15 cellular contexts compared by ENCODE assay signal in the genomic region with DNA sequence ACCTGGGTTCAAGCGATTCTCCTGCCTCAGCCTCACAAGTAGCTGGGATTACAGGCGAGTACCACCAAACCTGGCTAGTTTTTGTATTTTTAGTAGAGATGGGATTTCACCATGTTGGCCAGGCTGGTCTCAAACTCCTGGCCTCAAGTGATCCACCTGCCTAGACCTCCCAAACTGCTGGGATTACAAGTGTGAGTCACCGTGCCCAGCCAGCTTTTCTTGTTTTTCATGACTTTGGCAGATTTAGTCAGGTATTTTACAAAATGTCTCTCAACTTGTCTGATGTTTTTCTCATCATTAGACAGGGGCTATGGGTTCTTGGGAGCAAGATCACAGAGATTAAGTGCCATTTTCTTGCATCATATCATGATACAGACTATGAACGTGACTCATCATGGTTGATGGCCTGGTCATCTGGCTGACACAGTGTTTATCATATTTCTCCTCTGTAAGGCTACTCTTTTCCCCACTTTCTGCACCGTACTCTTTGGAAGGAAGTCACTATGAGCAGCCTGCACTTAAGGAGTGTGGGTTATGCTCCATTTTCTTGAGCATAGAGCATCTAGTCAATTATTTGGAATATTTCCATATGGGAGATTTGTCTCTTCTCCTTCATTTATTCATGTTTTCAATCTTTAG.
A peak's percentile ranks its signal among the peaks of the same experiment; 100 is the strongest.
DNase-seq lines count a peak whose midpoint lies in the region; ATAC-seq and TF ChIP-seq lines count a peak whose summit lies in the region.
"Had no signal": no experiment of that assay in that cellular context is flagged by ENCODE, and none has a peak within 500 bp of the region (broad histone marks: within the 10 kb centered on the region; RNA-seq: fewer than 3 reads in every experiment).

No MANE protein-coding gene starts in this region.

- peak; percentile 91 for ATAC-seq in foreskin keratinocyte
- ATAC-seq: activated naive CD4-positive, alpha-beta T cell treated with anti-CD3 and anti-CD28 coated beads, Interleukin-2, amount 50 U/mL, for 72 hours had no signal

- DNase-seq in AG04450 (ENCODE audit: low read depth, low spot score) (peak; percentile 29), HPDE6-E6E7 (ENCODE audit: extremely low spot score) (peak; percentile 58), amniotic epithelial cell (ENCODE audit: low read depth) (peak; percentile 83), foreskin keratinocyte (peak; percentile 54 to 79), T-helper 9 cell (no peak), SW480 (ENCODE audit: low spot score) (no peak), SIG-M5 treated with dmso at 0.1 percent for 504 hours (lab: John Stamatoyannopoulos, UW; ENCODE audit: unreplicated experiment) (no peak)
- no peak for DNase-seq in activated T-cell treated with anti-CD3 and anti-CD28 coated beads, Interleukin-2, amount 50 U/mL, for 1 hour
- DNase-seq: foreskin melanocyte, NCI-H187, NCI-H524, posterior cingulate gyrus, Right ventricle myocardium superior had no signal

- H3K27me3 ChIP-seq in AG04450 (ENCODE audit: control insufficient read depth, insufficient read depth, low read length) (no peaks in the 10 kb centered on the region), foreskin keratinocyte (no peaks in the 10 kb centered on the region)
- H3K27me3 ChIP-seq: BLaER1 treated with 17β-estradiol and CSF1 and Interleukin-3, amounts not matched to agents 10 nM and 100 nM had no signal

- no peak overlapping the region for H3K4me3 ChIP-seq in AG04450 (ENCODE audit: low read depth, low read length)
- H3K4me3 ChIP-seq: BLaER1 treated with 17β-estradiol and CSF1 and Interleukin-3, amounts not matched to agents 10 nM and 100 nM had no signal

- no peak for TF ChIP-seq CTCF in AG04450 (IDR thresholded peaks at IDR 0.05; ENCODE audit: low read depth, low read length)
- TF ChIP-seq CTCF in foreskin keratinocyte (conservative IDR thresholded peaks at IDR 0.05), result no peak

- CTCF ChIA-PET in AG04450 (lab: Charles Lee), result interaction anchor here (0.7 kb wide), 1 partner anchor 18 kb away, joined by 3 read pairs; no protein-coding TSS in a partner anchor

- POLR2A ChIA-PET in AG04450 (lab: Yijun Ruan, JAX), result interaction anchor here (0.8 kb wide), 1 partner anchor 69 kb away, joined by 3 read pairs; no protein-coding TSS in a partner anchor

- no peak overlapping the region for H3K27ac ChIP-seq in AG04450 (ENCODE audit: low read depth, low read length)
- H3K27ac ChIP-seq in foreskin keratinocyte, result no peak overlapping the region
- H3K27ac ChIP-seq: BLaER1 treated with 17β-estradiol and CSF1 and Interleukin-3, amounts not matched to agents 10 nM and 100 nM had no signal

- H3K9me3 ChIP-seq in AG04450 (ENCODE audit: control insufficient read depth, insufficient read depth, low read length), result no peaks in the 10 kb centered on the region

- peaks cover 13% of the 10 kb centered on the region for H3K4me1 ChIP-seq in foreskin keratinocyte

Comparison
In these comparisons a context has a peak if more than half of its experiments do, and no peak if none do; other contexts are left out.
1. DNase-seq: peak in AG04450 (single experiment), HPDE6-E6E7 (single experiment), amniotic epithelial cell (single experiment) and foreskin keratinocyte (2 of 2); none in T-helper 9 cell (single experiment), activated T-cell treated with anti-CD3 and anti-CD28 coated beads, Interleukin-2, amount 50 U/mL, for 1 hour (single experiment), SW480 (single experiment) and SIG-M5 treated with dmso at 0.1 percent for 504 hours (single experiment).